ENCODE assay signal across 29 cellular contexts in the genomic region with DNA sequence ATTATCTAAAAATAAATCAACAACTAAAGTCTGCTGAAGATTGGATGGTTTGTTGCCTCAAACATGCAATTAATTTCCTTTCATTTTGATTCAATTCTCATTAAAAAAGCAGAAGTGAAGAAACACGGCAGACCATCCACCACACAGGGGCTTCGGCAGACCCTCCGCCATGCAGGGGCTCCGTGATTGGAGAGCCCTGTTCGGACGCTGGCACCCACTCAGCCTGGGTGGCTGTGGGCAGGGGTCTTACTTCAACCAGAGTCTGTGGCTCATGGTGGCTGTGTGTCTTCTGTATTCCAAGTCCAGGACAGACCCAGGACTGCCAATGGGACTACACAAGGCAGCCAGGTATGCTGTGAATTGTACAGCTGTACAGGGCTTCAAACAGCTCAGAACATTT.
"Had no signal": no experiment of that assay in that cellular context is flagged by ENCODE, and none has a peak within 500 bp of the region (broad histone marks: within the 10 kb centered on the region; RNA-seq: fewer than 3 reads in every experiment).

No MANE protein-coding gene starts in this region.

- H3K4me1 Mint-ChIP-seq: activated CD4-positive, alpha-beta T cell treated with anti-CD3 and anti-CD28 coated beads, Interleukin-2, amount 10 ng/mL, durations not matched to agents 7 days and 5 days; activated naive CD4-positive, alpha-beta T cell treated with anti-CD3 and anti-CD28 coated beads, Interleukin-2, amount 50 U/mL, for 24 hours; activated naive CD8-positive, alpha-beta T cell treated with anti-CD3 and anti-CD28 coated beads, Interleukin-2, amount 10 ng/mL, durations not matched to agents 7 days and 5 days; IgD-negative memory B cell had no signal

- H3K27me3 Mint-ChIP-seq: activated CD4-positive, alpha-beta T cell treated with anti-CD3 and anti-CD28 coated beads, Interleukin-2, amount 10 ng/mL, durations not matched to agents 7 days and 5 days; activated naive CD8-positive, alpha-beta T cell treated with anti-CD3 and anti-CD28 coated beads, Interleukin-2, amount 10 ng/mL, durations not matched to agents 7 days and 5 days had no signal

- DNase-seq: activated CD4-positive, alpha-beta T cell treated with anti-CD3 and anti-CD28 coated beads, Interleukin-2, amount 10 ng/mL, durations not matched to agents 7 days and 5 days; activated CD4-positive, alpha-beta T cell treated with anti-CD3 and anti-CD28 coated beads, Interleukin-2, amount 50 U/mL, for 48 hours; activated CD8-positive, alpha-beta T cell treated with anti-CD3 and anti-CD28 coated beads, Interleukin-2, amount 10 ng/mL, durations not matched to agents 7 days and 5 days; activated gamma-delta T cell; activated naive CD4-positive, alpha-beta T cell treated with Interleukin-2 at 50 U/mL for 16 hours; activated naive CD8-positive, alpha-beta T cell treated with anti-CD3 and anti-CD28 coated beads, Interleukin-2, amount 10 ng/mL, durations not matched to agents 7 days and 5 days; activated T-cell treated with anti-CD3 and anti-CD28 coated beads, Interleukin-2, amount 50 U/mL, for 24 hours; amygdala; body of pancreas; Karpas-422; KBM-7; NCI-H1048; NCI-H1436; NCI-H1694; NCI-H1930; NCI-H2081 treated with DMSO at 0.1 percent for 48 hours; NCI-H226; NCI-H446 treated with DMSO at 0.1 percent for 48 hours; NCI-H524; NCI-H69; NCI-H82; SHP77 treated with DMSO at 0.1 percent for 48 hours; SK-N-SH had no signal

- H3K27ac Mint-ChIP-seq: activated CD4-positive, alpha-beta T cell treated with anti-CD3 and anti-CD28 coated beads, Interleukin-2, amount 10 ng/mL, durations not matched to agents 7 days and 5 days; activated CD8-positive, alpha-beta T cell treated with anti-CD3 and anti-CD28 coated beads, Interleukin-2, amount 10 ng/mL, durations not matched to agents 7 days and 5 days; activated naive CD4-positive, alpha-beta T cell treated with anti-CD3 and anti-CD28 coated beads, Interleukin-2, amount 50 U/mL, for 24 hours; activated naive CD8-positive, alpha-beta T cell treated with anti-CD3 and anti-CD28 coated beads, Interleukin-2, amount 10 ng/mL, durations not matched to agents 7 days and 5 days; activated T-cell treated with anti-CD3 and anti-CD28 coated beads, Interleukin-2, amount 50 U/mL, for 24 hours; activated T-helper 2 cell treated with anti-CD3 and anti-CD28 coated beads, Interferon-gamma antibody, Interleukin-2, Interleukin-4, amounts not matched to agents 10 μg/mL and 5 μg/mL and 100 μg/mL, durations not matched to agents 14 hours and 24 hours and 36 hours; IgD-negative memory B cell; T-helper 1 cell treated with Interleukin-12 subunit alpha and Interleukin-12 subunit beta and Interleukin-4 antibody, amounts not matched to agents 30 μg/mL and 1 μg/mL, for 36 hours; T-helper 2 cell treated with Interferon-gamma antibody and Interleukin-4, amounts not matched to agents 5 μg/mL and 100 μg/mL, for 36 hours had no signal

- ATAC-seq: activated CD8-positive, alpha-beta T cell treated with anti-CD3 and anti-CD28 coated beads, Interleukin-2, amount 10 ng/mL, durations not matched to agents 7 days and 5 days; body of pancreas; Panc1 had no signal

- H3K36me3 Mint-ChIP-seq: activated naive CD4-positive, alpha-beta T cell treated with anti-CD3 and anti-CD28 coated beads, Interleukin-2, amount 50 U/mL, for 24 hours; activated naive CD8-positive, alpha-beta T cell treated with anti-CD3 and anti-CD28 coated beads, Interleukin-2, amount 10 ng/mL, durations not matched to agents 7 days and 5 days; IgD-negative memory B cell had no signal

- H3K4me3 Mint-ChIP-seq: activated CD4-positive, alpha-beta T cell treated with anti-CD3 and anti-CD28 coated beads, Interleukin-2, amount 10 ng/mL, durations not matched to agents 7 days and 5 days; activated CD8-positive, alpha-beta T cell treated with anti-CD3 and anti-CD28 coated beads, Interleukin-2, amount 10 ng/mL, durations not matched to agents 7 days and 5 days; activated naive CD4-positive, alpha-beta T cell treated with anti-CD3 and anti-CD28 coated beads, Interleukin-2, amount 50 U/mL, for 24 hours; activated naive CD8-positive, alpha-beta T cell treated with anti-CD3 and anti-CD28 coated beads, Interleukin-2, amount 10 ng/mL, durations not matched to agents 7 days and 5 days; activated T-cell treated with anti-CD3 and anti-CD28 coated beads, Interleukin-2, amount 50 U/mL, for 24 hours; IgD-negative memory B cell; T-helper 1 cell treated with Interleukin-12 subunit alpha and Interleukin-12 subunit beta and Interleukin-4 antibody, amounts not matched to agents 30 μg/mL and 1 μg/mL, for 36 hours; T-helper 2 cell treated with Interferon-gamma antibody and Interleukin-4, amounts not matched to agents 5 μg/mL and 100 μg/mL, for 36 hours had no signal

- H3K9me3 Mint-ChIP-seq: activated naive CD4-positive, alpha-beta T cell treated with anti-CD3 and anti-CD28 coated beads, Interleukin-2, amount 50 U/mL, for 24 hours had no signal
